Comparison of ENCODE assay signal across 29 cellular contexts in the genomic region with DNA sequence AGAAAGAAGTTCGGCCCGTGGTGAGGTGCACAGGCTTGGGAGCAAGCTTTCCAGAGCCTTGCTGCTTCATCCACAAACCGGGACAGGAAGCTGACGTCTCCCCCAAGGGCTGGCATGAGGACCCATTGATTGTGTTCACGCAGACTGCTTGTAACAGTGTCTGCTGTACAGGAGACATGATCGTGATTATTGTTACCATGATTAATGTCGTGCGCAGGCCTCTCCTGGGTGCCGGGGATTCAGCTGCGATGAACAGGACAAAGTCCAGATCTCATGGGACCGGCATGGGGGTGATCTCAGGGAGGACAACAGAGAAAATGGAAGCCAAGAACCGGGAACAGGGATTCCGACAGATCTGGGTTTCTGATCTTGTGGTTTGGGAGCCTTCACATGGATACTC.
"Had no signal": no experiment of that assay in that cellular context is flagged by ENCODE, and none has a peak within 500 bp of the region (broad histone marks: within the 10 kb centered on the region; RNA-seq: fewer than 3 reads in every experiment).

No MANE protein-coding gene starts in this region.

- H3K27ac Mint-ChIP-seq: activated B cell treated with CpG ODN at 0.5 μM for 24 hours; activated CD8-positive, alpha-beta T cell treated with anti-CD3 and anti-CD28 coated beads for 36 hours; activated naive CD4-positive, alpha-beta T cell treated with anti-CD3 and anti-CD28 coated beads, Interleukin-2, amount 10 ng/mL, durations not matched to agents 7 days and 5 days; activated T-cell treated with anti-CD3 and anti-CD28 coated beads, Interleukin-2, amount 50 U/mL, for 24 hours; activated T-cell treated with anti-CD3 and anti-CD28 coated beads, Interleukin-2, amount 50 U/mL, for 72 hours; activated T-helper 17 cell treated with anti-CD3 and anti-CD28 coated beads, Interleukin-2, amount 50 U/mL, for 72 hours; T-helper 17 cell; T-helper 2 cell treated with Interferon-gamma antibody and Interleukin-4, amounts not matched to agents 5 μg/mL and 100 μg/mL, for 36 hours had no signal

- H3K4me1 ChIP-seq: colonic mucosa, esophagus squamous epithelium, gastroesophageal sphincter had no signal

- H3K27me3 ChIP-seq: colonic mucosa, esophagus squamous epithelium had no signal

- H3K27ac ChIP-seq: colonic mucosa, epithelial cell of prostate, esophagus squamous epithelium, gastroesophageal sphincter, WERI-Rb-1 had no signal

- ATAC-seq: activated CD4-positive, CD25-positive, alpha-beta regulatory T cell treated with anti-CD3 and anti-CD28 coated beads, Interleukin-2, amount 50 U/mL, for 24 hours; activated CD8-positive, alpha-beta T cell treated with anti-CD3 and anti-CD28 coated beads for 36 hours; activated T-cell treated with anti-CD3 and anti-CD28 coated beads, Interleukin-2, amount 50 U/mL, for 72 hours; activated T-helper 17 cell treated with anti-CD3 and anti-CD28 coated beads, Interleukin-2, amount 50 U/mL, for 72 hours; gastroesophageal sphincter; T-helper 17 cell had no signal

- H3K27me3 Mint-ChIP-seq: activated B cell treated with CpG ODN at 0.5 μM for 24 hours; activated CD8-positive, alpha-beta T cell treated with anti-CD3 and anti-CD28 coated beads for 36 hours; activated naive CD4-positive, alpha-beta T cell treated with anti-CD3 and anti-CD28 coated beads, Interleukin-2, amount 10 ng/mL, durations not matched to agents 7 days and 5 days; activated naive CD8-positive, alpha-beta T cell; activated T-cell treated with anti-CD3 and anti-CD28 coated beads, Interleukin-2, amount 50 U/mL, for 24 hours; activated T-helper 17 cell treated with anti-CD3 and anti-CD28 coated beads, Interleukin-2, amount 50 U/mL, for 72 hours; T-helper 17 cell had no signal

- H3K36me3 ChIP-seq: colonic mucosa, esophagus squamous epithelium, gastroesophageal sphincter, WERI-Rb-1 had no signal

- H3K4me1 Mint-ChIP-seq: activated B cell treated with CpG ODN at 0.5 μM for 24 hours; activated naive CD4-positive, alpha-beta T cell treated with anti-CD3 and anti-CD28 coated beads, Interleukin-2, amount 10 ng/mL, durations not matched to agents 7 days and 5 days had no signal

- DNase-seq: activated B cell treated with CpG ODN at 0.5 μM for 24 hours; activated CD4-positive, alpha-beta T cell treated with anti-CD3 and anti-CD28 coated beads for 48 hours; activated CD4-positive, alpha-beta T cell treated with anti-CD3 and anti-CD28 coated beads, Interleukin-2, amount 50 U/mL, for 1 hour; activated CD4-positive, alpha-beta T cell treated with anti-CD3 and anti-CD28 coated beads, Interleukin-2, amount 50 U/mL, for 48 hours; activated CD8-positive, alpha-beta memory T cell treated with anti-CD3 and anti-CD28 coated beads for 24 hours; activated CD8-positive, alpha-beta memory T cell treated with anti-CD3 and anti-CD28 coated beads, Interleukin-2, amount 50 U/mL, for 48 hours; activated CD8-positive, alpha-beta T cell treated with anti-CD3 and anti-CD28 coated beads for 36 hours; activated effector memory CD4-positive, alpha-beta T cell treated with anti-CD3 and anti-CD28 coated beads, Interleukin-2, amount 50 U/mL, for 16 hours; activated naive CD4-positive, alpha-beta T cell treated with anti-CD3 and anti-CD28 coated beads, Interleukin-2, amount 10 ng/mL, durations not matched to agents 7 days and 5 days; activated T-cell treated with anti-CD3 and anti-CD28 coated beads for 4 hours; activated T-cell treated with anti-CD3 and anti-CD28 coated beads, Interleukin-2, amount 50 U/mL, for 24 hours; activated T-cell treated with anti-CD3 and anti-CD28 coated beads, Interleukin-2, amount 50 U/mL, for 72 hours; amniotic stem cell; anterior cingulate cortex; caudate nucleus; colonic mucosa; effector CD8-positive, alpha-beta T cell; esophagus squamous epithelium; foreskin melanocyte; T-helper 1 cell; T-helper 17 cell; T1000; WERI-Rb-1 had no signal

- H3K4me3 ChIP-seq: colonic mucosa, esophagus squamous epithelium, gastroesophageal sphincter had no signal

- H3K4me3 Mint-ChIP-seq: activated B cell treated with CpG ODN at 0.5 μM for 24 hours; activated CD8-positive, alpha-beta T cell treated with anti-CD3 and anti-CD28 coated beads for 36 hours; activated naive CD4-positive, alpha-beta T cell treated with anti-CD3 and anti-CD28 coated beads, Interleukin-2, amount 10 ng/mL, durations not matched to agents 7 days and 5 days; activated naive CD8-positive, alpha-beta T cell; activated T-cell treated with anti-CD3 and anti-CD28 coated beads, Interleukin-2, amount 50 U/mL, for 24 hours; activated T-cell treated with anti-CD3 and anti-CD28 coated beads, Interleukin-2, amount 50 U/mL, for 72 hours; activated T-helper 17 cell treated with anti-CD3 and anti-CD28 coated beads, Interleukin-2, amount 50 U/mL, for 72 hours; T-helper 17 cell; T-helper 2 cell treated with Interferon-gamma antibody and Interleukin-4, amounts not matched to agents 5 μg/mL and 100 μg/mL, for 36 hours had no signal

- H3K9me3 ChIP-seq: colonic mucosa had no signal
